ENCODE assay signal across 1 cellular context in the genomic region with DNA sequence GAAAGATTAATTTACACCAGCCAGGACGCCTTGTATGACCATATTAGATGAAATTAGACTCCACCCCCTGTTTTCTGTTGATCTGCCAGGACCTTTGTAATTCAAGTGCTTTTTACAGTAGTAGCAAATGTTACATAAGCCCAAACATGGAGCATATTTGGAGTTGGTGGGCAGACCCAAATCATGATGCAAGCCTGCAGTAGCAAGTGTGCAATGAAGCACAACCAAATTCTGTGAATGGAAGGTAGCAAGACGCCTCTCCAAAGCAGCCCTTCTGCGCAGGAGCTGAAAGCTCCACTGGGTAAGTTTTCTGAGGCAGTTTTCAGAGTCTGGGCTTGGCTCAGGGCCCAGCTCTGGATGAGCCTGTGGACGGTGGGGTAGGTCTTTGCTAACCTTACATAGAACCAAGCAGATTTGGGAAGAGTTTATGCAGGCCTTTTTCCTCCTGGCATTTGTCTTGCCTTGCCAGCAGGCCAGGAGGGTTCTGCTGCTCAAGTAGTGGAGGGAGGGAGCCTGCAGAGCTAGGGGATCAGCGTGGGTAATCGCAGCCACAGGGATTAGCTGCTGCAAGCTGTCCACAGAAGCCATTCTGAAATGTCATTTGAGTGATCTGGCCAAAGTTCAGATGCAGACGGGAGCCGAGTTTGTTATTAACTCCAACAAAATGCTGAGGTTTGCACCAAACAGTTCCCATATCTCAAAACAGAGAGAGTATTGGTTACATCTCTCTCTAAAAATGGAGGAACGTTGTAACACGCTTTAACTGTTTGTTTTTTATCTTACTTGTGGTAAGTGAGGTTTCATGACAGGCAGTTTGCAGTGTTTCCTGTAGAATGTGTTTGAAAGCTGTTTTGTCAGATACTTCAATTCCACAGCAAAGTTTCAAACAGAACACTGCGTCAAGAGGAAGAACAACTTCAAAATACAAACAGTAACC.
TF ChIP-seq lines count a peak whose summit lies in the region.

No MANE protein-coding gene starts in this region.

TF ChIP-seq in GM12878, 131 proteins besides CTCF, POLR2A, EP300 and RAD21 (continued from another document and continues in another):
- TF ChIP-seq, protein P1, sequence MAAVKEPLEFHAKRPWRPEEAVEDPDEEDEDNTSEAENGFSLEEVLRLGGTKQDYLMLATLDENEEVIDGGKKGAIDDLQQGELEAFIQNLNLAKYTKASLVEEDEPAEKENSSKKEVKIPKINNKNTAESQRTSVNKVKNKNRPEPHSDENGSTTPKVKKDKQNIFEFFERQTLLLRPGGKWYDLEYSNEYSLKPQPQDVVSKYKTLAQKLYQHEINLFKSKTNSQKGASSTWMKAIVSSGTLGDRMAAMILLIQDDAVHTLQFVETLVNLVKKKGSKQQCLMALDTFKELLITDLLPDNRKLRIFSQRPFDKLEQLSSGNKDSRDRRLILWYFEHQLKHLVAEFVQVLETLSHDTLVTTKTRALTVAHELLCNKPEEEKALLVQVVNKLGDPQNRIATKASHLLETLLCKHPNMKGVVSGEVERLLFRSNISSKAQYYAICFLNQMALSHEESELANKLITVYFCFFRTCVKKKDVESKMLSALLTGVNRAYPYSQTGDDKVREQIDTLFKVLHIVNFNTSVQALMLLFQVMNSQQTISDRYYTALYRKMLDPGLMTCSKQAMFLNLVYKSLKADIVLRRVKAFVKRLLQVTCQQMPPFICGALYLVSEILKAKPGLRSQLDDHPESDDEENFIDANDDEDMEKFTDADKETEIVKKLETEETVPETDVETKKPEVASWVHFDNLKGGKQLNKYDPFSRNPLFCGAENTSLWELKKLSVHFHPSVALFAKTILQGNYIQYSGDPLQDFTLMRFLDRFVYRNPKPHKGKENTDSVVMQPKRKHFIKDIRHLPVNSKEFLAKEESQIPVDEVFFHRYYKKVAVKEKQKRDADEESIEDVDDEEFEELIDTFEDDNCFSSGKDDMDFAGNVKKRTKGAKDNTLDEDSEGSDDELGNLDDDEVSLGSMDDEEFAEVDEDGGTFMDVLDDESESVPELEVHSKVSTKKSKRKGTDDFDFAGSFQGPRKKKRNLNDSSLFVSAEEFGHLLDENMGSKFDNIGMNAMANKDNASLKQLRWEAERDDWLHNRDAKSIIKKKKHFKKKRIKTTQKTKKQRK (IDR thresholded peaks at IDR 0.05; ENCODE audit: low read depth, low read length) = no peak
- TF ChIP-seq RAD51 (IDR thresholded peaks at IDR 0.05) (peak; percentile 44), NBN (IDR thresholded peaks at IDR 0.05) (peak; percentile 32; the same call in 1 of the 2 replicates), RFX5 (IDR thresholded peaks at IDR 0.05; ENCODE audit: low read depth, low read length) (no peak), MYB (IDR thresholded peaks at IDR 0.05; ENCODE audit: borderline replicate concordance, low read depth, low read length) (no peak), SMAD5 (IDR thresholded peaks at IDR 0.05; ENCODE audit: low read depth) (no peak), YY1 (IDR thresholded peaks at IDR 0.05; ENCODE audit: low read depth, low read length) (0 out of 2 replicates have a peak, but pooled peaks have one; percentile 9), SIN3A (IDR thresholded peaks at IDR 0.05; ENCODE audit: low read depth, low read length) (no peak), NR2F1 (conservative IDR thresholded peaks at IDR 0.05) (no peak), SRF (IDR thresholded peaks at IDR 0.05; ENCODE audit: low read depth in 2 of 2, low read length in 2 of 2) (peak in 1 of 2 experiments; percentile 62; a peak in 1 of 4 replicates), ZSCAN29 (IDR thresholded peaks at IDR 0.05) (no peak), CBX5 (IDR thresholded peaks at IDR 0.05; ENCODE audit: low read depth) (no peak), SREBF1 (IDR thresholded peaks at IDR 0.05; ENCODE audit: low read length) (no peak), SPI1 (IDR thresholded peaks at IDR 0.05; ENCODE audit: borderline replicate concordance, insufficient read depth, low read depth, low read length) (no peak), WRNIP1 (IDR thresholded peaks at IDR 0.05; ENCODE audit: borderline replicate concordance, low read depth, low read length) (0 out of 2 replicates have a peak, but pooled peaks have one; percentile 70), NR2C2 (IDR thresholded peaks at IDR 0.05; ENCODE audit: borderline replicate concordance, control insufficient read depth, insufficient read length, low read depth) (no peak), ZNF217 (IDR thresholded peaks at IDR 0.05) (no peak), TCF12 (IDR thresholded peaks at IDR 0.05; ENCODE audit: low read depth, low read length) (no peak), RCOR1 (conservative IDR thresholded peaks at IDR 0.05; ENCODE audit: low read depth, low read length) (no peak), ATF7 (IDR thresholded peaks at IDR 0.05; ENCODE audit: low read depth) (0 out of 2 replicates have a peak, but pooled peaks have one; percentile 27), DPF2 (IDR thresholded peaks at IDR 0.05) (no peak), ZBED1 (IDR thresholded peaks at IDR 0.05; ENCODE audit: borderline replicate concordance) (no peak), SMARCA5 (IDR thresholded peaks at IDR 0.05) (no peak), NR2C1 (IDR thresholded peaks at IDR 0.05) (no peak), RUNX3 (IDR thresholded peaks at IDR 0.05; ENCODE audit: low read length) (peak; percentile 77), HDGF (IDR thresholded peaks at IDR 0.05) (no peak), POU2F2 (IDR thresholded peaks at IDR 0.05; ENCODE audit: borderline replicate concordance, low read depth, low read length) (peak; percentile 20; the same call in 1 of the 3 replicates)
- TF ChIP-seq, protein P2, sequence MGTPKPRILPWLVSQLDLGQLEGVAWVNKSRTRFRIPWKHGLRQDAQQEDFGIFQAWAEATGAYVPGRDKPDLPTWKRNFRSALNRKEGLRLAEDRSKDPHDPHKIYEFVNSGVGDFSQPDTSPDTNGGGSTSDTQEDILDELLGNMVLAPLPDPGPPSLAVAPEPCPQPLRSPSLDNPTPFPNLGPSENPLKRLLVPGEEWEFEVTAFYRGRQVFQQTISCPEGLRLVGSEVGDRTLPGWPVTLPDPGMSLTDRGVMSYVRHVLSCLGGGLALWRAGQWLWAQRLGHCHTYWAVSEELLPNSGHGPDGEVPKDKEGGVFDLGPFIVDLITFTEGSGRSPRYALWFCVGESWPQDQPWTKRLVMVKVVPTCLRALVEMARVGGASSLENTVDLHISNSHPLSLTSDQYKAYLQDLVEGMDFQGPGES (IDR thresholded peaks at IDR 0.05) = no peak
- TF ChIP-seq, protein P3, sequence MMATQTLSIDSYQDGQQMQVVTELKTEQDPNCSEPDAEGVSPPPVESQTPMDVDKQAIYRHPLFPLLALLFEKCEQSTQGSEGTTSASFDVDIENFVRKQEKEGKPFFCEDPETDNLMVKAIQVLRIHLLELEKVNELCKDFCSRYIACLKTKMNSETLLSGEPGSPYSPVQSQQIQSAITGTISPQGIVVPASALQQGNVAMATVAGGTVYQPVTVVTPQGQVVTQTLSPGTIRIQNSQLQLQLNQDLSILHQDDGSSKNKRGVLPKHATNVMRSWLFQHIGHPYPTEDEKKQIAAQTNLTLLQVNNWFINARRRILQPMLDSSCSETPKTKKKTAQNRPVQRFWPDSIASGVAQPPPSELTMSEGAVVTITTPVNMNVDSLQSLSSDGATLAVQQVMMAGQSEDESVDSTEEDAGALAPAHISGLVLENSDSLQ (IDR thresholded peaks at IDR 0.05) = peak; percentile 60; the same call in 1 of the 2 replicates
- TF ChIP-seq, protein P4, sequence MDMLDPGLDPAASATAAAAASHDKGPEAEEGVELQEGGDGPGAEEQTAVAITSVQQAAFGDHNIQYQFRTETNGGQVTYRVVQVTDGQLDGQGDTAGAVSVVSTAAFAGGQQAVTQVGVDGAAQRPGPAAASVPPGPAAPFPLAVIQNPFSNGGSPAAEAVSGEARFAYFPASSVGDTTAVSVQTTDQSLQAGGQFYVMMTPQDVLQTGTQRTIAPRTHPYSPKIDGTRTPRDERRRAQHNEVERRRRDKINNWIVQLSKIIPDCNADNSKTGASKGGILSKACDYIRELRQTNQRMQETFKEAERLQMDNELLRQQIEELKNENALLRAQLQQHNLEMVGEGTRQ (IDR thresholded peaks at IDR 0.05; ENCODE audit: borderline replicate concordance, low read depth, low read length) = no peak
- TF ChIP-seq, protein P5, sequence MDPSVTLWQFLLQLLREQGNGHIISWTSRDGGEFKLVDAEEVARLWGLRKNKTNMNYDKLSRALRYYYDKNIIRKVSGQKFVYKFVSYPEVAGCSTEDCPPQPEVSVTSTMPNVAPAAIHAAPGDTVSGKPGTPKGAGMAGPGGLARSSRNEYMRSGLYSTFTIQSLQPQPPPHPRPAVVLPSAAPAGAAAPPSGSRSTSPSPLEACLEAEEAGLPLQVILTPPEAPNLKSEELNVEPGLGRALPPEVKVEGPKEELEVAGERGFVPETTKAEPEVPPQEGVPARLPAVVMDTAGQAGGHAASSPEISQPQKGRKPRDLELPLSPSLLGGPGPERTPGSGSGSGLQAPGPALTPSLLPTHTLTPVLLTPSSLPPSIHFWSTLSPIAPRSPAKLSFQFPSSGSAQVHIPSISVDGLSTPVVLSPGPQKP (IDR thresholded peaks at IDR 0.05; ENCODE audit: low read depth, low read length) = no peak
- TF ChIP-seq, protein P6, sequence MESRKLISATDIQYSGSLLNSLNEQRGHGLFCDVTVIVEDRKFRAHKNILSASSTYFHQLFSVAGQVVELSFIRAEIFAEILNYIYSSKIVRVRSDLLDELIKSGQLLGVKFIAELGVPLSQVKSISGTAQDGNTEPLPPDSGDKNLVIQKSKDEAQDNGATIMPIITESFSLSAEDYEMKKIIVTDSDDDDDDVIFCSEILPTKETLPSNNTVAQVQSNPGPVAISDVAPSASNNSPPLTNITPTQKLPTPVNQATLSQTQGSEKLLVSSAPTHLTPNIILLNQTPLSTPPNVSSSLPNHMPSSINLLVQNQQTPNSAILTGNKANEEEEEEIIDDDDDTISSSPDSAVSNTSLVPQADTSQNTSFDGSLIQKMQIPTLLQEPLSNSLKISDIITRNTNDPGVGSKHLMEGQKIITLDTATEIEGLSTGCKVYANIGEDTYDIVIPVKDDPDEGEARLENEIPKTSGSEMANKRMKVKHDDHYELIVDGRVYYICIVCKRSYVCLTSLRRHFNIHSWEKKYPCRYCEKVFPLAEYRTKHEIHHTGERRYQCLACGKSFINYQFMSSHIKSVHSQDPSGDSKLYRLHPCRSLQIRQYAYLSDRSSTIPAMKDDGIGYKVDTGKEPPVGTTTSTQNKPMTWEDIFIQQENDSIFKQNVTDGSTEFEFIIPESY (IDR thresholded peaks at IDR 0.05) = no peak
- TF ChIP-seq, protein P7, sequence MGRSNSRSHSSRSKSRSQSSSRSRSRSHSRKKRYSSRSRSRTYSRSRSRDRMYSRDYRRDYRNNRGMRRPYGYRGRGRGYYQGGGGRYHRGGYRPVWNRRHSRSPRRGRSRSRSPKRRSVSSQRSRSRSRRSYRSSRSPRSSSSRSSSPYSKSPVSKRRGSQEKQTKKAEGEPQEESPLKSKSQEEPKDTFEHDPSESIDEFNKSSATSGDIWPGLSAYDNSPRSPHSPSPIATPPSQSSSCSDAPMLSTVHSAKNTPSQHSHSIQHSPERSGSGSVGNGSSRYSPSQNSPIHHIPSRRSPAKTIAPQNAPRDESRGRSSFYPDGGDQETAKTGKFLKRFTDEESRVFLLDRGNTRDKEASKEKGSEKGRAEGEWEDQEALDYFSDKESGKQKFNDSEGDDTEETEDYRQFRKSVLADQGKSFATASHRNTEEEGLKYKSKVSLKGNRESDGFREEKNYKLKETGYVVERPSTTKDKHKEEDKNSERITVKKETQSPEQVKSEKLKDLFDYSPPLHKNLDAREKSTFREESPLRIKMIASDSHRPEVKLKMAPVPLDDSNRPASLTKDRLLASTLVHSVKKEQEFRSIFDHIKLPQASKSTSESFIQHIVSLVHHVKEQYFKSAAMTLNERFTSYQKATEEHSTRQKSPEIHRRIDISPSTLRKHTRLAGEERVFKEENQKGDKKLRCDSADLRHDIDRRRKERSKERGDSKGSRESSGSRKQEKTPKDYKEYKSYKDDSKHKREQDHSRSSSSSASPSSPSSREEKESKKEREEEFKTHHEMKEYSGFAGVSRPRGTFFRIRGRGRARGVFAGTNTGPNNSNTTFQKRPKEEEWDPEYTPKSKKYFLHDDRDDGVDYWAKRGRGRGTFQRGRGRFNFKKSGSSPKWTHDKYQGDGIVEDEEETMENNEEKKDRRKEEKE (IDR thresholded peaks at IDR 0.05) = no peak
- TF ChIP-seq, protein P8, sequence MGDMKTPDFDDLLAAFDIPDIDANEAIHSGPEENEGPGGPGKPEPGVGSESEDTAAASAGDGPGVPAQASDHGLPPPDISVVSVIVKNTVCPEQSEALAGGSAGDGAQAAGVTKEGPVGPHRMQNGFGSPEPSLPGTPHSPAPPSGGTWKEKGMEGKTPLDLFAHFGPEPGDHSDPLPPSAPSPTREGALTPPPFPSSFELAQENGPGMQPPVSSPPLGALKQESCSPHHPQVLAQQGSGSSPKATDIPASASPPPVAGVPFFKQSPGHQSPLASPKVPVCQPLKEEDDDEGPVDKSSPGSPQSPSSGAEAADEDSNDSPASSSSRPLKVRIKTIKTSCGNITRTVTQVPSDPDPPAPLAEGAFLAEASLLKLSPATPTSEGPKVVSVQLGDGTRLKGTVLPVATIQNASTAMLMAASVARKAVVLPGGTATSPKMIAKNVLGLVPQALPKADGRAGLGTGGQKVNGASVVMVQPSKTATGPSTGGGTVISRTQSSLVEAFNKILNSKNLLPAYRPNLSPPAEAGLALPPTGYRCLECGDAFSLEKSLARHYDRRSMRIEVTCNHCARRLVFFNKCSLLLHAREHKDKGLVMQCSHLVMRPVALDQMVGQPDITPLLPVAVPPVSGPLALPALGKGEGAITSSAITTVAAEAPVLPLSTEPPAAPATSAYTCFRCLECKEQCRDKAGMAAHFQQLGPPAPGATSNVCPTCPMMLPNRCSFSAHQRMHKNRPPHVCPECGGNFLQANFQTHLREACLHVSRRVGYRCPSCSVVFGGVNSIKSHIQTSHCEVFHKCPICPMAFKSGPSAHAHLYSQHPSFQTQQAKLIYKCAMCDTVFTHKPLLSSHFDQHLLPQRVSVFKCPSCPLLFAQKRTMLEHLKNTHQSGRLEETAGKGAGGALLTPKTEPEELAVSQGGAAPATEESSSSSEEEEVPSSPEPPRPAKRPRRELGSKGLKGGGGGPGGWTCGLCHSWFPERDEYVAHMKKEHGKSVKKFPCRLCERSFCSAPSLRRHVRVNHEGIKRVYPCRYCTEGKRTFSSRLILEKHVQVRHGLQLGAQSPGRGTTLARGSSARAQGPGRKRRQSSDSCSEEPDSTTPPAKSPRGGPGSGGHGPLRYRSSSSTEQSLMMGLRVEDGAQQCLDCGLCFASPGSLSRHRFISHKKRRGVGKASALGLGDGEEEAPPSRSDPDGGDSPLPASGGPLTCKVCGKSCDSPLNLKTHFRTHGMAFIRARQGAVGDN (IDR thresholded peaks at IDR 0.05) = peak; percentile 35; the same call in 1 of the 2 replicates
